12 cellular contexts compared by ENCODE assay signal in genomic region chr3:52193059-52193458, GRCh38. TPM values are rescaled to one million over a fixed set of nuclear protein-coding genes. Genes with fewer than 3 reads are reported as not detected.
A peak's percentile ranks its signal among the peaks of the same experiment; 100 is the strongest.
DNase-seq lines count a peak whose midpoint lies in the region; ATAC-seq and TF ChIP-seq lines count a peak whose summit lies in the region.
"Had no signal": no experiment of that assay in that cellular context is flagged by ENCODE, and none has a peak within 500 bp of the region (broad histone marks: within the 10 kb centered on the region; RNA-seq: fewer than 3 reads in every experiment).

No MANE protein-coding gene starts in this region.

- no peak overlapping the region for H3K4me3 Mint-ChIP-seq in activated CD8-positive, alpha-beta T cell treated with anti-CD3 and anti-CD28 coated beads, Interleukin-2, amount 10 ng/mL, durations not matched to agents 7 days and 5 days
- H3K4me3 Mint-ChIP-seq in activated CD8-positive, alpha-beta T cell treated with anti-CD3 and anti-CD28 coated beads for 36 hours = no peak overlapping the region
- H3K4me3 Mint-ChIP-seq: activated T-helper 1 cell treated with anti-CD3 and anti-CD28 coated beads, Interleukin-12 subunit alpha, Interleukin-12 subunit beta, Interleukin-2, Interleukin-4 antibody, amounts not matched to agents 30 ng/mL and 10 ng/mL and 1 ng/mL, durations not matched to agents 14 hours and 24 hours and 36 hours had no signal

- H3K4me1 Mint-ChIP-seq in activated CD8-positive, alpha-beta T cell treated with anti-CD3 and anti-CD28 coated beads, Interleukin-2, amount 10 ng/mL, durations not matched to agents 7 days and 5 days (ENCODE audit: low read depth) = peaks cover 37% of the 10 kb centered on the region
- peaks cover 20% of the 10 kb centered on the region for H3K4me1 Mint-ChIP-seq in activated CD8-positive, alpha-beta T cell treated with anti-CD3 and anti-CD28 coated beads for 36 hours (ENCODE audit: low read depth)

- no peaks in the 10 kb centered on the region for H3K36me3 ChIP-seq in transverse colon
- H3K36me3 ChIP-seq: colonic mucosa, upper lobe of left lung had no signal

- WGBS in transverse colon (ENCODE audit: low coverage in 1 of 2), 2 donors = 77% methylated on average over 17 of the region's 18 CpGs; no CpG with 5 or more reads in 1 of the 2 donors

- no peak for TF ChIP-seq CTCF in activated CD8-positive, alpha-beta T cell treated with anti-CD3 and anti-CD28 coated beads for 36 hours (IDR thresholded peaks at IDR 0.05)
- TF ChIP-seq CTCF in transverse colon (IDR thresholded peaks at IDR 0.05) = no peak

- no peak overlapping the region for H3K4me3 ChIP-seq in transverse colon
- H3K4me3 ChIP-seq: colonic mucosa, upper lobe of left lung had no signal

- in situ Hi-C loops in transverse colon (cut with MboI; ENCODE audit: low pct_ligation_motif_present in 1 of 4, low pct_unique_long_range_greater_than_20kb in 1 of 4, low sequenced_read_pairs in 3 of 4) = no loop called here

- H3K36me3 Mint-ChIP-seq in activated CD8-positive, alpha-beta T cell treated with anti-CD3 and anti-CD28 coated beads, Interleukin-2, amount 10 ng/mL, durations not matched to agents 7 days and 5 days (ENCODE audit: low read depth) = no peaks in the 10 kb centered on the region
- H3K36me3 Mint-ChIP-seq in activated CD8-positive, alpha-beta T cell treated with anti-CD3 and anti-CD28 coated beads for 36 hours (ENCODE audit: low read depth) = no peaks in the 10 kb centered on the region

- peak overlapping the region; percentile 37 for H3K27ac Mint-ChIP-seq in activated CD8-positive, alpha-beta T cell treated with anti-CD3 and anti-CD28 coated beads, Interleukin-2, amount 10 ng/mL, durations not matched to agents 7 days and 5 days
- no peak overlapping the region for H3K27ac Mint-ChIP-seq in activated CD8-positive, alpha-beta T cell treated with anti-CD3 and anti-CD28 coated beads for 36 hours
- H3K27ac Mint-ChIP-seq: activated T-helper 1 cell treated with anti-CD3 and anti-CD28 coated beads, Interleukin-12 subunit alpha, Interleukin-12 subunit beta, Interleukin-2, Interleukin-4 antibody, amounts not matched to agents 30 ng/mL and 10 ng/mL and 1 ng/mL, durations not matched to agents 14 hours and 24 hours and 36 hours had no signal

- POLR2A ChIA-PET in activated CD8-positive, alpha-beta T cell treated with anti-CD3 and anti-CD28 coated beads, Interleukin-2, amount 10 ng/mL, durations not matched to agents 7 days and 5 days (lab: Charles Lee) = no interaction called here
- POLR2A ChIA-PET in activated CD8-positive, alpha-beta T cell treated with anti-CD3 and anti-CD28 coated beads for 36 hours (lab: Charles Lee) = no interaction called here

- no peak for ATAC-seq in activated CD8-positive, alpha-beta T cell treated with anti-CD3 and anti-CD28 coated beads, Interleukin-2, amount 10 ng/mL, durations not matched to agents 7 days and 5 days
- ATAC-seq in activated CD8-positive, alpha-beta T cell treated with anti-CD3 and anti-CD28 coated beads for 36 hours = no peak
- ATAC-seq in GM19328 (IDR thresholded peaks at IDR 0.05; ENCODE audit: unreplicated experiment) = no peak
- ATAC-seq in HG03039 (IDR thresholded peaks at IDR 0.05; ENCODE audit: unreplicated experiment) = no peak

- TF ChIP-seq POLR2A in transverse colon (IDR thresholded peaks at IDR 0.05) = no peak

- H3K4me1 ChIP-seq in transverse colon = peaks cover 11 to 43% (median 17%) of the 10 kb centered on the region in 4 donors

- H3K9me3 ChIP-seq in transverse colon = no peaks in the 10 kb centered on the region
- H3K9me3 ChIP-seq: colonic mucosa, upper lobe of left lung had no signal

- no peak for DNase-seq in activated CD8-positive, alpha-beta T cell treated with anti-CD3 and anti-CD28 coated beads, Interleukin-2, amount 10 ng/mL, durations not matched to agents 7 days and 5 days
- no peak for DNase-seq in activated CD8-positive, alpha-beta T cell treated with anti-CD3 and anti-CD28 coated beads for 36 hours
- DNase-seq in amniotic stem cell (lab: John Stamatoyannopoulos, UW) = peak; percentile 23
- peak in 38 of 51 donors; percentile 15 to 89 (median 61) for DNase-seq in hypothalamus (lab: John Stamatoyannopoulos, UW)
- DNase-seq in transverse colon = peak; percentile 29
- no peak for DNase-seq in activated naive CD4-positive, alpha-beta T cell treated with anti-CD3 and anti-CD28 coated beads, Interleukin-2, amount 50 U/mL, for 16 hours
- DNase-seq: colonic mucosa had no signal

- CTCF ChIA-PET in activated CD8-positive, alpha-beta T cell treated with anti-CD3 and anti-CD28 coated beads, Interleukin-2, amount 10 ng/mL, durations not matched to agents 7 days and 5 days (lab: Charles Lee) = interaction anchor here (0.7 to 0.8 kb wide), 2 partner anchors 27 to 65 kb away, joined by 3 to 4 read pairs; no protein-coding TSS in a partner anchor
- CTCF ChIA-PET in activated CD8-positive, alpha-beta T cell treated with anti-CD3 and anti-CD28 coated beads for 36 hours (lab: Charles Lee) = interaction anchor here (1.0 to 1.2 kb wide), 3 partner anchors 38 to 221 kb away, joined by 3 read pairs; partner anchors contain the start of gene POC1A

- H3K27me3 Mint-ChIP-seq in activated CD8-positive, alpha-beta T cell treated with anti-CD3 and anti-CD28 coated beads, Interleukin-2, amount 10 ng/mL, durations not matched to agents 7 days and 5 days (ENCODE audit: low read depth) = no peaks in the 10 kb centered on the region
- H3K27me3 Mint-ChIP-seq in activated CD8-positive, alpha-beta T cell treated with anti-CD3 and anti-CD28 coated beads for 36 hours = no peaks in the 10 kb centered on the region

- H3K27ac ChIP-seq in transverse colon = no peak overlapping the region
- H3K27ac ChIP-seq: colonic mucosa, upper lobe of left lung, VCaP had no signal

- TF ChIP-seq EP300 in transverse colon (IDR thresholded peaks at IDR 0.05; ENCODE audit: low read depth) = no peak

- no peaks in the 10 kb centered on the region for H3K27me3 ChIP-seq in transverse colon
- H3K27me3 ChIP-seq: colonic mucosa, upper lobe of left lung had no signal

- H3K9me3 Mint-ChIP-seq in activated CD8-positive, alpha-beta T cell treated with anti-CD3 and anti-CD28 coated beads, Interleukin-2, amount 10 ng/mL, durations not matched to agents 7 days and 5 days (ENCODE audit: insufficient read depth) = no peaks in the 10 kb centered on the region
- H3K9me3 Mint-ChIP-seq in activated CD8-positive, alpha-beta T cell treated with anti-CD3 and anti-CD28 coated beads for 36 hours = no peaks in the 10 kb centered on the region
- H3K9me3 Mint-ChIP-seq: activated T-helper 1 cell treated with anti-CD3 and anti-CD28 coated beads, Interleukin-12 subunit alpha, Interleukin-12 subunit beta, Interleukin-2, Interleukin-4 antibody, amounts not matched to agents 30 ng/mL and 10 ng/mL and 1 ng/mL, durations not matched to agents 14 hours and 24 hours and 36 hours had no signal

- intact Hi-C loops in activated CD8-positive, alpha-beta T cell treated with anti-CD3 and anti-CD28 coated beads for 36 hours (cut with micrococcal nuclease) = no loop called here
- intact Hi-C loops in transverse colon (cut with DNase I; ENCODE audit: low total_unique reads) = no loop called here

RNA-seq across cellular contexts. Expression of gene ALAS1, which starts 4.9 kb away (rescaled TPM):
- 10 to 100 TPM; 57.7 to 60.8 TPM for total RNA-seq in activated CD8-positive, alpha-beta T cell treated with anti-CD3 and anti-CD28 coated beads, Interleukin-2, amount 10 ng/mL, durations not matched to agents 7 days and 5 days
- 10 to 100 TPM; 54.3 to 54.6 TPM for total RNA-seq in activated CD8-positive, alpha-beta T cell treated with anti-CD3 and anti-CD28 coated beads for 36 hours
- total RNA-seq in transverse colon = 100 to 1,000 TPM in 1 of 4 donors, 10 to 100 TPM in 3; 70.1 to 101 (median 84.0) TPM

RNA-seq across cellular contexts. Expression of gene TLR9, which starts 32.4 kb away (rescaled TPM):
- under 1 TPM; 0.52 to 0.79 TPM for total RNA-seq in activated CD8-positive, alpha-beta T cell treated with anti-CD3 and anti-CD28 coated beads, Interleukin-2, amount 10 ng/mL, durations not matched to agents 7 days and 5 days
- total RNA-seq in activated CD8-positive, alpha-beta T cell treated with anti-CD3 and anti-CD28 coated beads for 36 hours = 1 to 10 TPM; 2.0 TPM
- total RNA-seq in transverse colon = under 1 TPM in 1 of 4 donors, not detected in 3; 0.16 TPM

RNA-seq across cellular contexts. Expression of gene POC1A, which starts 38.8 kb away (rescaled TPM):
- total RNA-seq in activated CD8-positive, alpha-beta T cell treated with anti-CD3 and anti-CD28 coated beads, Interleukin-2, amount 10 ng/mL, durations not matched to agents 7 days and 5 days = 10 to 100 TPM; 31.7 to 32.3 TPM
- 10 to 100 TPM; 21.2 to 23.5 TPM for total RNA-seq in activated CD8-positive, alpha-beta T cell treated with anti-CD3 and anti-CD28 coated beads for 36 hours
- total RNA-seq in transverse colon = 1 to 10 TPM in 2 of 4 donors, under 1 TPM in 1, not detected in 1; 0.80 to 3.1 (median 2.2) TPM

RNA-seq across cellular contexts. Expression of gene TWF2, which starts 45.9 kb away (rescaled TPM):
- total RNA-seq in activated CD8-positive, alpha-beta T cell treated with anti-CD3 and anti-CD28 coated beads, Interleukin-2, amount 10 ng/mL, durations not matched to agents 7 days and 5 days = 100 to 1,000 TPM; 154 to 162 TPM
- 100 to 1,000 TPM; 137 TPM for total RNA-seq in activated CD8-positive, alpha-beta T cell treated with anti-CD3 and anti-CD28 coated beads for 36 hours
- 10 to 100 TPM; 29.9 to 82.7 (median 61.0) TPM for total RNA-seq in transverse colon

RNA-seq across cellular contexts. Expression of gene PPM1M, which starts 52.5 kb away (rescaled TPM):
- 10 to 100 TPM; 90.7 to 91.9 TPM for total RNA-seq in activated CD8-positive, alpha-beta T cell treated with anti-CD3 and anti-CD28 coated beads, Interleukin-2, amount 10 ng/mL, durations not matched to agents 7 days and 5 days
- 100 to 1,000 TPM in 1 of 2 experiments, 10 to 100 TPM in 1; 94.3 to 100 TPM for total RNA-seq in activated CD8-positive, alpha-beta T cell treated with anti-CD3 and anti-CD28 coated beads for 36 hours
- 1 to 10 TPM; 2.0 to 8.4 (median 6.2) TPM for total RNA-seq in transverse colon

Comparison
In these comparisons a context has a peak if more than half of its experiments do, and no peak if none do; other contexts are left out.
1. DNase-seq: peak in amniotic stem cell (single experiment), hypothalamus (38 of 51) and transverse colon (single experiment); none in activated CD8-positive, alpha-beta T cell treated with anti-CD3 and anti-CD28 coated beads, Interleukin-2, amount 10 ng/mL, durations not matched to agents 7 days and 5 days (single experiment), activated CD8-positive, alpha-beta T cell treated with anti-CD3 and anti-CD28 coated beads for 36 hours (single experiment) and activated naive CD4-positive, alpha-beta T cell treated with anti-CD3 and anti-CD28 coated beads, Interleukin-2, amount 50 U/mL, for 16 hours (single experiment).
2. RNA of gene POC1A, which starts 38.8 kb away (total RNA-seq): 31.7 to 32.3 TPM in activated CD8-positive, alpha-beta T cell treated with anti-CD3 and anti-CD28 coated beads, Interleukin-2, amount 10 ng/mL, durations not matched to agents 7 days and 5 days and 21.2 to 23.5 TPM in activated CD8-positive, alpha-beta T cell treated with anti-CD3 and anti-CD28 coated beads for 36 hours; 0.80 to 3.1 TPM in transverse colon; every median in the first group is over 4 times any median in the second.